28 cellular contexts compared by ENCODE assay signal in the genomic region with DNA sequence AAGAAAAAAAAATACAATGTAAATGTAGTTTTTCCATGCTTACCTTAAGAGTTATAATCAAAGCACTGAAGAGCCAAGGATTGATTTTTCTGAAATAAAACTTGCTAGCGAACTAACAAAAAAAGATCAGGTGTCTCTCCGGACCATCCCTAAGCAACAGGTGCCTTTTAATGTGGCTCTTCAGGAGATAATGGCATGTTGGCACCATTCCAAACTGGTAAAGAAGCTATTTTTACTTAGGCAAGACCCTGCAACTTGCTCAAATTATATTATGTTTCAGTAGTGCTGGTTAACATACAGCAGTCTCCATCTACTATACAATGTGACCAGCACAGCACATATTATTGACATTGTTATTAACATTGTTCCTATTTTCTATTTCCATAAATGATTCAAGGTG. TPM values are rescaled to one million over a fixed set of nuclear protein-coding genes. Genes with fewer than 3 reads are reported as not detected.
DNase-seq lines count a peak whose midpoint lies in the region; TF ChIP-seq lines count a peak whose summit lies in the region.
"Had no signal": no experiment of that assay in that cellular context is flagged by ENCODE, and none has a peak within 500 bp of the region (broad histone marks: within the 10 kb centered on the region; RNA-seq: fewer than 3 reads in every experiment).

No MANE protein-coding gene starts in this region.

- H3K27ac ChIP-seq in H9 (ENCODE audit: insufficient read length, low read depth, low read length) = no peak overlapping the region
- H3K27ac ChIP-seq: breast epithelium, heart right ventricle, right atrium auricular region, testis, WERI-Rb-1 had no signal

- TF ChIP-seq CTCF in nephron (IDR thresholded peaks at IDR 0.05; ENCODE audit: unreplicated experiment in 3 of 3) (no peak), H9 (conservative IDR thresholded peaks at IDR 0.05) (no peak)

- no peak overlapping the region for H3K56ac ChIP-seq in H9 (ENCODE audit: insufficient read length, low read depth, low read length)

- no peak overlapping the region for H4K8ac ChIP-seq in H9 (replicated peaks; ENCODE audit: insufficient read length, low read depth, low read length)

- no peak overlapping the region for H4K5ac ChIP-seq in H9 (ENCODE audit: insufficient read length, low read depth, low read length)

- H3K18ac ChIP-seq in H9 (ENCODE audit: insufficient read length, low read depth, low read length) = no peak overlapping the region

- no peak overlapping the region for H3K14ac ChIP-seq in H9 (ENCODE audit: insufficient read depth, low read length)

- no peaks in the 10 kb centered on the region for H3K23me2 ChIP-seq in H9 (ENCODE audit: insufficient read length, low read depth, low read length, poor library complexity, severe bottlenecking)

- no peak overlapping the region for H2AFZ ChIP-seq in H9 (ENCODE audit: low read length)

- H3K9me3 Mint-ChIP-seq in nephron (no peaks in the 10 kb centered on the region), H9 (no peaks in the 10 kb centered on the region)
- H3K9me3 Mint-ChIP-seq: activated naive CD4-positive, alpha-beta T cell treated with anti-CD3 and anti-CD28 coated beads, Interleukin-2, amount 50 U/mL, for 72 hours; CD4-positive, CD25-positive, alpha-beta regulatory T cell; T-cell had no signal

- peak overlapping the region in 2 of 3 experiments; percentile 54 to 82 for H3K27ac Mint-ChIP-seq in nephron
- no peak overlapping the region for H3K27ac Mint-ChIP-seq in H9
- H3K27ac Mint-ChIP-seq: activated naive CD4-positive, alpha-beta T cell treated with anti-CD3 and anti-CD28 coated beads, Interleukin-2, amount 50 U/mL, for 72 hours; T-cell had no signal

- peaks cover 24% of the 10 kb centered on the region for H3K4me1 Mint-ChIP-seq in nephron
- peaks cover 29% of the 10 kb centered on the region in 2 experiments for H3K4me1 Mint-ChIP-seq in H9

- H4K91ac ChIP-seq in H9 (ENCODE audit: insufficient read length, low read depth, low read length) = no peak overlapping the region

- H3K79me1 ChIP-seq in H9 (ENCODE audit: insufficient read depth, low read depth, low read length, poor library complexity, severe bottlenecking) = no peaks in the 10 kb centered on the region

- no peak overlapping the region for H3T11ph ChIP-seq in H9 (ENCODE audit: low read length)

- no peak overlapping the region for H3K4me2 ChIP-seq in H9 (ENCODE audit: insufficient read depth, insufficient read length, low read length)
- H3K4me2 ChIP-seq: smooth muscle cell had no signal

- no peak overlapping the region for H3K9ac ChIP-seq in H9 (ENCODE audit: extremely low read depth, insufficient read length, low read length)

- no peak overlapping the region for H2BK12ac ChIP-seq in H9 (ENCODE audit: insufficient read length, low read depth, low read length)

- no peak overlapping the region for H2BK120ac ChIP-seq in H9 (ENCODE audit: low read depth, low read length, poor library complexity, severe bottlenecking)

- no peaks in the 10 kb centered on the region; the same call in 1 of the 2 replicates for H3K79me2 ChIP-seq in H9 (ENCODE audit: insufficient read depth, low read length)

- H3K4me1 ChIP-seq in H9 (ENCODE audit: insufficient read depth, low read length) = peaks cover 2% of the 10 kb centered on the region; the same call in 1 of the 2 replicates
- H3K4me1 ChIP-seq: testis had no signal

- H3K23ac ChIP-seq in H9 (ENCODE audit: insufficient read length, low read depth, low read length) = no peak overlapping the region

- H3K4me3 Mint-ChIP-seq in nephron (peak overlapping the region in 2 of 3 experiments; percentile 56 to 96), H9 (no peak overlapping the region)

- peak; percentile 14 to 92 (median 76) for DNase-seq in NCI-H1417 (lab: John Stamatoyannopoulos, UW)
- no peak for DNase-seq in NCI-H1417 treated with DMSO at 0.1 percent for 48 hours (lab: John Stamatoyannopoulos, UW)
- peak; percentile 64 for DNase-seq in NCI-H1105 treated with DMSO at 0.1 percent for 48 hours (lab: John Stamatoyannopoulos, UW)
- DNase-seq in NCI-H345 (lab: John Stamatoyannopoulos, UW) = peak; percentile 64
- no peak for DNase-seq in mesenteric fat pad (ENCODE audit: low spot score)
- DNase-seq in stimulated activated naive CD4-positive, alpha-beta T cell (lab: John Stamatoyannopoulos, UW) = no peak
- no peak for DNase-seq in H9
- DNase-seq: activated CD4-positive, alpha-beta T cell treated with anti-CD3 and anti-CD28 coated beads for 48 hours; activated CD8-positive, alpha-beta memory T cell treated with anti-CD3 and anti-CD28 coated beads for 24 hours; activated effector memory CD4-positive, alpha-beta T cell treated with Interleukin-2 at 50 U/mL for 16 hours; CD4-positive, CD25-positive, alpha-beta regulatory T cell; foreskin melanocyte; H7; heart right ventricle; Karpas-422; kidney; left ventricle myocardium superior; NCI-H524 treated with DMSO at 0.1 percent for 48 hours; RPMI8226; stimulated activated naive CD8-positive, alpha-beta T cell treated with anti-CD3 and anti-CD28 coated beads, Interleukin-15, Interleukin-2, amounts not matched to agents 100 U/mL and 50 U/mL, for 24 hours; T-cell; testis; WERI-Rb-1 had no signal

- no peak overlapping the region for H2BK5ac ChIP-seq in H9 (ENCODE audit: insufficient read length, low read length)

- no peaks in the 10 kb centered on the region for H4K20me1 ChIP-seq in H9 (ENCODE audit: control insufficient read depth, insufficient read depth, insufficient read length)

- H3K4ac ChIP-seq in H9 (ENCODE audit: low read depth, low read length) = no peak overlapping the region

- H2BK15ac ChIP-seq in H9 (ENCODE audit: low read depth, low read length) = no peak overlapping the region

- no peaks in the 10 kb centered on the region for H3K9me3 ChIP-seq in H9 (ENCODE audit: control insufficient read depth, low read depth, low read length)
- H3K9me3 ChIP-seq: breast epithelium, heart right ventricle, right atrium auricular region, testis had no signal

- H3K36me3 Mint-ChIP-seq in nephron (ENCODE audit: low read depth) = peaks cover 7% of the 10 kb centered on the region
- peaks cover 0 to 13% (median 12%) of the 10 kb centered on the region in 3 experiments; a peak in 4 of 7 replicates for H3K36me3 Mint-ChIP-seq in H9 (ENCODE audit: insufficient read depth in 1 of 3, low read depth in 3 of 3)

- H3K27me3 Mint-ChIP-seq in nephron (ENCODE audit: low read depth) (no peaks in the 10 kb centered on the region), H9 (ENCODE audit: low read depth) (no peaks in the 10 kb centered on the region)
- H3K27me3 Mint-ChIP-seq: T-cell had no signal

- no peak overlapping the region for H2BK20ac ChIP-seq in H9 (ENCODE audit: low read depth, low read length, poor library complexity, severe bottlenecking)

- no peak overlapping the region for H2AK5ac ChIP-seq in H9 (ENCODE audit: insufficient read length, low read length)

- no peaks in the 10 kb centered on the region for H3K27me3 ChIP-seq in H9 (ENCODE audit: insufficient read depth, low read length)
- H3K27me3 ChIP-seq: breast epithelium, heart right ventricle, right atrium auricular region, testis had no signal

- WGBS in H9 (ENCODE audit: extremely low coverage, insufficient read length, low lambda C conversion rate) = no CpG with 5 or more reads among the region's 2 CpGs

RNA-seq across cellular contexts. Expression of a gene that starts 2.3 kb away (rescaled TPM):
- 32.9 TPM for total RNA-seq in mesenteric fat pad
- total RNA-seq in H9 (2021) = 46.7 and 53.3 TPM in 2 replicates

Comparison
In these comparisons a context has a peak if more than half of its experiments do, and no peak if none do; other contexts are left out.
1. DNase-seq: peak in NCI-H1417 (3 of 3), NCI-H1105 treated with DMSO at 0.1 percent for 48 hours (single experiment) and NCI-H345 (single experiment); none in NCI-H1417 treated with DMSO at 0.1 percent for 48 hours (single experiment), mesenteric fat pad (single experiment), stimulated activated naive CD4-positive, alpha-beta T cell (0 of 6) and H9 (single experiment).
2. H3K27ac Mint-ChIP-seq: peak in nephron (2 of 3); none in H9 (0 of 3).
3. H3K4me3 Mint-ChIP-seq: peak in nephron (2 of 3); none in H9 (0 of 2).